Comparison of ENCODE assay signal across 14 cellular contexts in the genomic region with DNA sequence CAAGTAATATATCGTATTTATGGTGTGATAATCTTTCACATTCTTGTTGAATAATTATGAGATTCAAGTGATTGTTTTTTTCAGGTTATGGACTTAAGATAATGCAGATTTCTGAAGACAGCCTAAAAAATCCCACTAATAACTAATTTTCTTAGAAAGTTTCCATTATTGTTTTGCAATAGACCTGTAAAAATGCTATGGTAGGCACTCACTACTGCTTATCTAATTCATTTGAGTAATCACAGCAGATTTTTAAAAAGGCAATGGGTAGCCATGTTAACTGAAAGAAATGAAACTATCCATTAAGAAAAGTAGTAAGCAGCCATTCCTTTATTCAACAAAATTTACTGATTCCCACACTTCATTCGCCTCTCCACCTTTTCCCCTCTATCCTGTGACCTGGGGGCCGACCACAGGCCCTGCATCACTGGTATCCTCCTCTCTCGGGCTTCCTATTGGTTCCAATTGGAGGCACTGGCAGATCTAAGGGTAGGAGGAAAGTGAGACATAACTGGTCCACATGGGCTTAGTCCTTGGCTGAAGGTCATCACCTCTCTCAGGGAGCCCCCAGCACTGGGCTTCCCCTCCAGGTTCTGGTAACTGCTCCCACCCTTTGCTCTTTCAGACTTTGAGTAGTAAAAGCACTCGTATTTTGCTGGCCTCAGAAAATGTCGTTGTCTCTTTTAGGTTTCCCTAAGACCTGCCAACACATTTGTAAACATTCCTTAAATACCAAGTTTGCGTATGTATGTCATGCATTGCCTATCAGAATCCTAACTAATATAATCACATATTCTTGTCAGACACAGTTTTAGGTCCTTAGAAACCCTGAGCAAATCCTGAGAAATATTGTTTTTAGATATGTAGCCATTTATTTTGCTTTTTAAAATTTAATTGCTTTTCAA. TPM values are rescaled to one million over a fixed set of nuclear protein-coding genes. Genes with fewer than 3 reads are reported as not detected.
A peak's percentile ranks its signal among the peaks of the same experiment; 100 is the strongest.
DNase-seq lines count a peak whose midpoint lies in the region; ATAC-seq and TF ChIP-seq lines count a peak whose summit lies in the region.
"Had no signal": no experiment of that assay in that cellular context is flagged by ENCODE, and none has a peak within 500 bp of the region (broad histone marks: within the 10 kb centered on the region; RNA-seq: fewer than 3 reads in every experiment).

No MANE protein-coding gene starts in this region.

- TF ChIP-seq CTCF in choroid plexus epithelial cell (conservative IDR thresholded peaks at IDR 0.05; ENCODE audit: low read depth, low read length) (no peak), nephron (IDR thresholded peaks at IDR 0.05; ENCODE audit: unreplicated experiment in 3 of 3) (no peak)

- no peak for DNase-seq in CD8-positive, alpha-beta memory T cell
- DNase-seq in HCEC 1CT, result peak; percentile 51
- DNase-seq in choroid plexus epithelial cell (ENCODE audit: low read depth), result peak; percentile 63
- no peak for DNase-seq in NCI-H2081 treated with DMSO at 0.1 percent for 48 hours (lab: John Stamatoyannopoulos, UW)
- DNase-seq: NCI-H1417; NCI-H526; SIG-M5; stimulated activated CD4-positive, alpha-beta T cell treated with anti-CD3 and anti-CD28 coated beads, Interleukin-4, amount 100 ng/mL, for 24 hours; substantia nigra had no signal

- H3K4me1 ChIP-seq in CD8-positive, alpha-beta memory T cell (ENCODE audit: insufficient read depth, low read length), result peaks cover 48% of the 10 kb centered on the region

- CTCF ChIA-PET in CD8-positive, alpha-beta memory T cell (lab: Charles Lee), result no interaction called here

- no peaks in the 10 kb centered on the region for H3K9me3 Mint-ChIP-seq in CD8-positive, alpha-beta memory T cell
- no peaks in the 10 kb centered on the region for H3K9me3 Mint-ChIP-seq in nephron

- peaks cover 0 to 3% (median 0%) of the 10 kb centered on the region in 3 donors for H3K36me3 Mint-ChIP-seq in CD8-positive, alpha-beta memory T cell
- H3K36me3 Mint-ChIP-seq in nephron (ENCODE audit: low read depth), result peaks cover 12% of the 10 kb centered on the region

- no peak overlapping the region for H3K27ac ChIP-seq in CD8-positive, alpha-beta memory T cell (ENCODE audit: low read depth, low read length)

- peak overlapping the region in 6 of 7 donors; percentile 7 to 77 (median 58) for H3K4me3 Mint-ChIP-seq in CD8-positive, alpha-beta memory T cell
- no peak overlapping the region for H3K4me3 Mint-ChIP-seq in nephron

- no peak overlapping the region for H3K4me3 ChIP-seq in CD8-positive, alpha-beta memory T cell (ENCODE audit: low read length)
- H3K4me3 ChIP-seq in choroid plexus epithelial cell (ENCODE audit: low read depth, low read length), result no peak overlapping the region

- H3K9me3 ChIP-seq in CD8-positive, alpha-beta memory T cell (ENCODE audit: low read length), result no peaks in the 10 kb centered on the region

- peaks cover 4% of the 10 kb centered on the region for H3K36me3 ChIP-seq in CD8-positive, alpha-beta memory T cell (ENCODE audit: insufficient read depth, low read length)

- peak overlapping the region in 7 of 8 donors; percentile 24 to 95 (median 85) for H3K27ac Mint-ChIP-seq in CD8-positive, alpha-beta memory T cell
- peak overlapping the region; percentile 37 to 72 (median 57) for H3K27ac Mint-ChIP-seq in nephron
- H3K27ac Mint-ChIP-seq: progenitor cell of endocrine pancreas had no signal

- ATAC-seq in HG02884 (IDR thresholded peaks at IDR 0.05; ENCODE audit: unreplicated experiment) (no peak), GM21390 (IDR thresholded peaks at IDR 0.05; ENCODE audit: unreplicated experiment) (no peak)
- ATAC-seq: left lobe of liver had no signal

- peaks cover 55 to 78% (median 66%) of the 10 kb centered on the region in 3 donors for H3K4me1 Mint-ChIP-seq in CD8-positive, alpha-beta memory T cell
- H3K4me1 Mint-ChIP-seq in nephron, result peaks cover 76% of the 10 kb centered on the region

- POLR2A ChIA-PET in CD8-positive, alpha-beta memory T cell (lab: Charles Lee), result no interaction called here

- no peaks in the 10 kb centered on the region for H3K27me3 ChIP-seq in CD8-positive, alpha-beta memory T cell (ENCODE audit: insufficient read depth, low read length, poor library complexity, severe bottlenecking)

- no peaks in the 10 kb centered on the region for H3K27me3 Mint-ChIP-seq in CD8-positive, alpha-beta memory T cell
- H3K27me3 Mint-ChIP-seq in nephron (ENCODE audit: low read depth), result no peaks in the 10 kb centered on the region
- H3K27me3 Mint-ChIP-seq: progenitor cell of endocrine pancreas had no signal

RNA-seq across cellular contexts. Expression of gene RBMS1, which starts 18.5 kb away (rescaled TPM):
- total RNA-seq in CD8-positive, alpha-beta memory T cell, result 10 to 100 TPM; 48.8 to 50.3 TPM
- 130 TPM for polyA plus RNA-seq in CD8-positive, alpha-beta memory T cell

Comparison
In these comparisons a context has a peak if more than half of its experiments do, and no peak if none do; other contexts are left out.
1. DNase-seq: peak in HCEC 1CT (single experiment) and choroid plexus epithelial cell (single experiment); none in CD8-positive, alpha-beta memory T cell (0 of 5) and NCI-H2081 treated with DMSO at 0.1 percent for 48 hours (single experiment).
2. H3K4me3 Mint-ChIP-seq: peak in CD8-positive, alpha-beta memory T cell (6 of 7); none in nephron (0 of 3).